ENCODE assay signal across 19 cellular contexts in genomic region chr9:98665511-98665910, GRCh38. TPM values are rescaled to one million over a fixed set of nuclear protein-coding genes. Genes with fewer than 3 reads are reported as not detected.
DNase-seq lines count a peak whose midpoint lies in the region; ATAC-seq and TF ChIP-seq lines count a peak whose summit lies in the region.
"Had no signal": no experiment of that assay in that cellular context is flagged by ENCODE, and none has a peak within 500 bp of the region (broad histone marks: within the 10 kb centered on the region; RNA-seq: fewer than 3 reads in every experiment).

No MANE protein-coding gene starts in this region.

- CTCF ChIA-PET in Calu3 (lab: Charles Lee) = no interaction called here

- peak; percentile 13 for DNase-seq in Ammon's horn (ENCODE audit: low spot score)
- peak; percentile 94 for DNase-seq in G401 (ENCODE audit: low spot score)
- DNase-seq in cerebellar cortex (ENCODE audit: low spot score) = peak; percentile 92
- peak; percentile 60 for DNase-seq in left kidney (ENCODE audit: low read depth, low spot score)
- no peak for DNase-seq in Calu3
- no peak for DNase-seq in stimulated activated naive CD8-positive, alpha-beta T cell treated with anti-CD3 and anti-CD28 coated beads, Interleukin-15, amount 100 ng/mL, for 72 hours
- DNase-seq in NCI-H1694 (lab: John Stamatoyannopoulos, UW) = no peak
- DNase-seq: Caco-2; CD4-positive, CD25-positive, alpha-beta regulatory T cell; CD8-positive, alpha-beta T cell; DMS153; DND-41; GDM1; GOT3; HFFc6 had no signal

- H3K27me3 Mint-ChIP-seq in Calu3 (ENCODE audit: unreplicated experiment) = peaks cover 93% of the 10 kb centered on the region
- H3K27me3 Mint-ChIP-seq in stimulated activated naive CD8-positive, alpha-beta T cell treated with anti-CD3 and anti-CD28 coated beads, Interleukin-15, amount 100 ng/mL, for 72 hours = no peaks in the 10 kb centered on the region

- no peaks in the 10 kb centered on the region for H3K4me1 Mint-ChIP-seq in Calu3 (ENCODE audit: low read depth, unreplicated experiment)
- H3K4me1 Mint-ChIP-seq in stimulated activated naive CD8-positive, alpha-beta T cell treated with anti-CD3 and anti-CD28 coated beads, Interleukin-15, amount 100 ng/mL, for 72 hours = no peaks in the 10 kb centered on the region
- H3K4me1 Mint-ChIP-seq: B cell; CD4-positive, CD25-positive, alpha-beta regulatory T cell had no signal

- H3K9me3 Mint-ChIP-seq in Calu3 (ENCODE audit: low read depth, unreplicated experiment) = no peaks in the 10 kb centered on the region
- no peaks in the 10 kb centered on the region for H3K9me3 Mint-ChIP-seq in stimulated activated naive CD8-positive, alpha-beta T cell treated with anti-CD3 and anti-CD28 coated beads, Interleukin-15, amount 100 ng/mL, for 72 hours
- H3K9me3 Mint-ChIP-seq: CD8-positive, alpha-beta T cell; HFFc6 had no signal

- no peak for ATAC-seq in esophagus mucosa
- no peak for ATAC-seq in stimulated activated naive CD8-positive, alpha-beta T cell treated with anti-CD3 and anti-CD28 coated beads, Interleukin-15, amount 100 ng/mL, for 72 hours
- ATAC-seq: CD8-positive, alpha-beta T cell; GM12878 had no signal

- no TSS peak for BruUV-seq in Calu3 (replicated peaks; lab: Mats Ljungman, UMichigan)

- intact Hi-C loops in Calu3 (cut with micrococcal nuclease; ENCODE audit: unreplicated experiment) = no loop called here

- in situ Hi-C loops in G401 (cut with HindIII; ENCODE audit: low sequenced_read_pairs) = no loop called here

- no peak overlapping the region for H3K4me3 Mint-ChIP-seq in Calu3 (ENCODE audit: low read depth, unreplicated experiment)
- no peak overlapping the region for H3K4me3 Mint-ChIP-seq in stimulated activated naive CD8-positive, alpha-beta T cell treated with anti-CD3 and anti-CD28 coated beads, Interleukin-15, amount 100 ng/mL, for 72 hours
- H3K4me3 Mint-ChIP-seq: B cell; CD4-positive, CD25-positive, alpha-beta regulatory T cell; CD8-positive, alpha-beta T cell; HFFc6 had no signal

- no peak overlapping the region for H3K27ac Mint-ChIP-seq in Calu3 (ENCODE audit: unreplicated experiment)
- no peak overlapping the region for H3K27ac Mint-ChIP-seq in stimulated activated naive CD8-positive, alpha-beta T cell treated with anti-CD3 and anti-CD28 coated beads, Interleukin-15, amount 100 ng/mL, for 72 hours
- H3K27ac Mint-ChIP-seq: B cell; CD4-positive, CD25-positive, alpha-beta regulatory T cell; CD8-positive, alpha-beta T cell; HFFc6 had no signal

- TF ChIP-seq CTCF in Calu3 (IDR thresholded peaks at IDR 0.05; ENCODE audit: unreplicated experiment) = no peak

- no peaks in the 10 kb centered on the region for H3K36me3 Mint-ChIP-seq in Calu3 (ENCODE audit: insufficient read depth, unreplicated experiment)
- H3K36me3 Mint-ChIP-seq: CD4-positive, CD25-positive, alpha-beta regulatory T cell; CD8-positive, alpha-beta T cell had no signal

RNA-seq across cellular contexts. Expression of gene GABBR2, which starts 43.2 kb away (rescaled TPM):
- total RNA-seq in G401 (2014; rRNA removed; shearing (Covaris generic)) = not detected in 2 replicates
- not detected for total RNA-seq in esophagus mucosa
- total RNA-seq in Calu3 (2022) = 0.33 TPM in 1 of 2 replicates, not detected in the other
- total RNA-seq: A673; B cell; CD4-positive, CD25-positive, alpha-beta regulatory T cell; CD8-positive, alpha-beta T cell had no signal

Comparison
In these comparisons a context has a peak if more than half of its experiments do, and no peak if none do; other contexts are left out.
1. DNase-seq: peak in Ammon's horn (single experiment), G401 (single experiment), cerebellar cortex (single experiment) and left kidney (single experiment); none in Calu3 (single experiment), stimulated activated naive CD8-positive, alpha-beta T cell treated with anti-CD3 and anti-CD28 coated beads, Interleukin-15, amount 100 ng/mL, for 72 hours (0 of 2) and NCI-H1694 (single experiment).